Comparison of ENCODE assay signal across 12 cellular contexts in the genomic region with DNA sequence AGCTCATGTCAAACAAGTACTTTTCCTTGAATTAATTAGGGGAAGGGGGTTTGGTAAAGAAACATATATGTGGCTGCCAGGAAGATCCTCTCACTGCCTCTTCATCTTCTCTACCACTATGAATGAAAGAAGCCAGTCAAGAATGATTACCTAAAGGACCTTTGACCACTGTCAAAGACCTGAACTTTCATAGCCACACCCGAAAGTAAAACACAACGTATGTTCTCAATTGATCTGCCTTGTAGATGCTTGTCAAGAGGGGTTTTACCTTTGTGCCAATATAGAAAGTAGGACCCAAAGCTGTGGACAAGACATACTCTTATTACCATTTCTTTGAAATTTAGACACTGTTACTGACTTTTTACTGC.
A peak's percentile ranks its signal among the peaks of the same experiment; 100 is the strongest.
DNase-seq lines count a peak whose midpoint lies in the region; ATAC-seq and TF ChIP-seq lines count a peak whose summit lies in the region.
"Had no signal": no experiment of that assay in that cellular context is flagged by ENCODE, and none has a peak within 500 bp of the region (broad histone marks: within the 10 kb centered on the region; RNA-seq: fewer than 3 reads in every experiment).

No MANE protein-coding gene starts in this region.

- H3K36me3 Mint-ChIP-seq in activated CD4-positive, alpha-beta T cell treated with anti-CD3 and anti-CD28 coated beads, Interleukin-2, amount 10 ng/mL, durations not matched to agents 7 days and 5 days (ENCODE audit: low read depth): peaks cover 6% of the 10 kb centered on the region
- no peaks in the 10 kb centered on the region for H3K36me3 Mint-ChIP-seq in stimulated activated effector memory CD8-positive, alpha-beta T cell treated with anti-CD3 and anti-CD28 coated beads, Interleukin-12 subunit alpha, Interleukin-12 subunit beta, amount 100 ng/mL, for 72 hours
- no peaks in the 10 kb centered on the region for H3K36me3 Mint-ChIP-seq in CD4-positive, alpha-beta T cell (ENCODE audit: low read depth)

- H3K4me2 ChIP-seq in osteoblast (ENCODE audit: insufficient read depth, low read length): no peak overlapping the region

- DNase-seq in activated CD4-positive, alpha-beta T cell treated with anti-CD3 and anti-CD28 coated beads, Interleukin-2, amount 10 ng/mL, durations not matched to agents 7 days and 5 days: no peak
- no peak for DNase-seq in activated CD4-positive, alpha-beta T cell treated with anti-CD3 and anti-CD28 coated beads, Interleukin-2, amount 50 U/mL, for 1 hour
- DNase-seq in stimulated activated effector memory CD8-positive, alpha-beta T cell treated with anti-CD3 and anti-CD28 coated beads, Interleukin-12 subunit alpha, Interleukin-12 subunit beta, amount 100 ng/mL, for 72 hours (ENCODE audit: low spot score in 2 of 2): no peak
- DNase-seq in osteoblast (ENCODE audit: insufficient read length, low spot score, missing footprints): no peak
- DNase-seq in hippocampal formation (lab: John Stamatoyannopoulos, UW): no peak
- no peak for DNase-seq in CD4-positive, alpha-beta T cell
- DNase-seq: activated T-cell treated with anti-CD3 and anti-CD28 coated beads, Interleukin-2, amount 50 U/mL, for 4 hours; NCI-H1092; stimulated activated naive CD4-positive, alpha-beta T cell had no signal

- no peaks in the 10 kb centered on the region for H4K20me1 ChIP-seq in osteoblast (ENCODE audit: insufficient read depth, low read length)

- TF ChIP-seq CTCF in osteoblast (IDR thresholded peaks at IDR 0.05; ENCODE audit: extremely low read depth, low read depth, low read length): no peak
- no peak for TF ChIP-seq CTCF in CD4-positive, alpha-beta T cell (IDR thresholded peaks at IDR 0.05)

- H3K36me3 ChIP-seq in osteoblast (ENCODE audit: insufficient read depth, low read length): no peaks in the 10 kb centered on the region
- H3K36me3 ChIP-seq: SJSA1 had no signal

- H3K27me3 Mint-ChIP-seq in activated CD4-positive, alpha-beta T cell treated with anti-CD3 and anti-CD28 coated beads, Interleukin-2, amount 10 ng/mL, durations not matched to agents 7 days and 5 days: no peaks in the 10 kb centered on the region
- H3K27me3 Mint-ChIP-seq in CD4-positive, alpha-beta T cell: no peaks in the 10 kb centered on the region

- CTCF ChIA-PET in activated CD4-positive, alpha-beta T cell treated with anti-CD3 and anti-CD28 coated beads, Interleukin-2, amount 10 ng/mL, durations not matched to agents 7 days and 5 days (lab: Charles Lee): interaction anchor here (1.4 to 2.4 kb wide), 3 partner anchors 9 to 23 kb away, joined by 3 to 9 read pairs (median 7); no protein-coding TSS in a partner anchor
- CTCF ChIA-PET in CD4-positive, alpha-beta T cell (lab: Charles Lee): interaction anchor here (1.3 kb wide), 1 partner anchor 284 kb away, joined by 3 read pairs; no protein-coding TSS in a partner anchor

- intact Hi-C loops in CD4-positive, alpha-beta T cell (cut with DNase I, micrococcal nuclease): no loop called here

- H3K27ac ChIP-seq in osteoblast (ENCODE audit: low read depth, low read length): no peak overlapping the region
- no peak overlapping the region for H3K27ac ChIP-seq in CD4-positive, alpha-beta T cell (ENCODE audit: low read depth, low read length)
- H3K27ac ChIP-seq: SJSA1 had no signal

- H3K4me1 ChIP-seq in osteoblast (ENCODE audit: insufficient read depth, low read length): no peaks in the 10 kb centered on the region
- H3K4me1 ChIP-seq: SJSA1 had no signal

- peaks cover 25% of the 10 kb centered on the region for H3K4me1 Mint-ChIP-seq in activated CD4-positive, alpha-beta T cell treated with anti-CD3 and anti-CD28 coated beads, Interleukin-2, amount 10 ng/mL, durations not matched to agents 7 days and 5 days
- H3K4me1 Mint-ChIP-seq in stimulated activated effector memory CD8-positive, alpha-beta T cell treated with anti-CD3 and anti-CD28 coated beads, Interleukin-12 subunit alpha, Interleukin-12 subunit beta, amount 100 ng/mL, for 72 hours: peaks cover 42% of the 10 kb centered on the region
- H3K4me1 Mint-ChIP-seq in CD4-positive, alpha-beta T cell (ENCODE audit: low read depth): peaks cover 12% of the 10 kb centered on the region

- H3K27ac Mint-ChIP-seq in activated CD4-positive, alpha-beta T cell treated with anti-CD3 and anti-CD28 coated beads, Interleukin-2, amount 10 ng/mL, durations not matched to agents 7 days and 5 days: peak overlapping the region; percentile 76
- H3K27ac Mint-ChIP-seq in stimulated activated effector memory CD8-positive, alpha-beta T cell treated with anti-CD3 and anti-CD28 coated beads, Interleukin-12 subunit alpha, Interleukin-12 subunit beta, amount 100 ng/mL, for 72 hours: peak overlapping the region; percentile 85
- no peak overlapping the region for H3K27ac Mint-ChIP-seq in CD4-positive, alpha-beta T cell

- H3K27me3 ChIP-seq in osteoblast (ENCODE audit: insufficient read depth, low read length): no peaks in the 10 kb centered on the region
- no peaks in the 10 kb centered on the region for H3K27me3 ChIP-seq in CD4-positive, alpha-beta T cell (ENCODE audit: control insufficient read depth, insufficient read depth, low read length)
- H3K27me3 ChIP-seq: SJSA1 had no signal

- ATAC-seq in GM21786 (IDR thresholded peaks at IDR 0.05; ENCODE audit: unreplicated experiment) (peak; percentile 82), HG03442 (IDR thresholded peaks at IDR 0.05; ENCODE audit: unreplicated experiment) (peak; percentile 68)
- peak; percentile 19 for ATAC-seq in stimulated activated effector memory CD8-positive, alpha-beta T cell treated with anti-CD3 and anti-CD28 coated beads, Interleukin-12 subunit alpha, Interleukin-12 subunit beta, amount 100 ng/mL, for 72 hours
- ATAC-seq in CD4-positive, alpha-beta T cell (ENCODE audit: poor library complexity): no peak

- no peaks in the 10 kb centered on the region for H3K9me3 ChIP-seq in osteoblast (ENCODE audit: low read depth, low read length)
- no peaks in the 10 kb centered on the region for H3K9me3 ChIP-seq in CD4-positive, alpha-beta T cell (ENCODE audit: control insufficient read depth, low read length)
- H3K9me3 ChIP-seq: SJSA1 had no signal

- POLR2A ChIA-PET in activated CD4-positive, alpha-beta T cell treated with anti-CD3 and anti-CD28 coated beads, Interleukin-2, amount 10 ng/mL, durations not matched to agents 7 days and 5 days (lab: Charles Lee): no interaction called here
- POLR2A ChIA-PET in CD4-positive, alpha-beta T cell (lab: Charles Lee): no interaction called here

- no peak overlapping the region for H2AFZ ChIP-seq in osteoblast (ENCODE audit: low read length)

- H3K79me2 ChIP-seq in osteoblast (ENCODE audit: insufficient read depth, low read length): no peaks in the 10 kb centered on the region

- H3K4me3 ChIP-seq in osteoblast (ENCODE audit: insufficient read depth, low read length): no peak overlapping the region
- H3K4me3 ChIP-seq: SJSA1 had no signal

- no peaks in the 10 kb centered on the region for H3K9me3 Mint-ChIP-seq in activated CD4-positive, alpha-beta T cell treated with anti-CD3 and anti-CD28 coated beads, Interleukin-2, amount 10 ng/mL, durations not matched to agents 7 days and 5 days
- H3K9me3 Mint-ChIP-seq in stimulated activated effector memory CD8-positive, alpha-beta T cell treated with anti-CD3 and anti-CD28 coated beads, Interleukin-12 subunit alpha, Interleukin-12 subunit beta, amount 100 ng/mL, for 72 hours: no peaks in the 10 kb centered on the region
- H3K9me3 Mint-ChIP-seq in CD4-positive, alpha-beta T cell: no peaks in the 10 kb centered on the region
- H3K9me3 Mint-ChIP-seq: activated T-cell treated with anti-CD3 and anti-CD28 coated beads, Interleukin-2, amount 50 U/mL, for 4 hours had no signal

- H3K4me3 Mint-ChIP-seq in activated CD4-positive, alpha-beta T cell treated with anti-CD3 and anti-CD28 coated beads, Interleukin-2, amount 10 ng/mL, durations not matched to agents 7 days and 5 days: peak overlapping the region; percentile 0
- peak overlapping the region; percentile 27 for H3K4me3 Mint-ChIP-seq in stimulated activated effector memory CD8-positive, alpha-beta T cell treated with anti-CD3 and anti-CD28 coated beads, Interleukin-12 subunit alpha, Interleukin-12 subunit beta, amount 100 ng/mL, for 72 hours
- H3K4me3 Mint-ChIP-seq in CD4-positive, alpha-beta T cell: no peak overlapping the region
- H3K4me3 Mint-ChIP-seq: activated T-cell treated with anti-CD3 and anti-CD28 coated beads, Interleukin-2, amount 50 U/mL, for 4 hours had no signal
